In the genomic region with DNA sequence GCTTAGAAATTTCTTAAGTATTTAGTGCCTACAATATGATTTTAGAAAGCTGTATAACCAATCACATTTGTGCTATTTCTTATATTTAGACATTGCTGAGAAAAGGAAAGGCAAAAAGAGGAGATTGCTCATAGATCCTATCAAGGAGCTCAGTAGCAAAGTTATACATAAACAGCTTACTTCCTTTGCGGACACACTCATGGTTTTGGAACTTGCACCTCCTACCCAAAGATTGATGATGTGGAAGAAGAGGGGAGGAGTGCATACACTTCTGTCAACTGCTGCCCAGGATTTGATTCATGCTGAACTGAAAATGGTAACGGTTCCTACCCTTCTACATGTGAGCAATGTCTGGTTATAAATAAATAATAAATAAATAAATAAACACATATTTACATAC, we compare ENCODE assay signal across 14 cellular contexts. TPM values are rescaled to one million over a fixed set of nuclear protein-coding genes. Genes with fewer than 3 reads are reported as not detected.
DNase-seq lines count a peak whose midpoint lies in the region; ATAC-seq, FAIRE-seq and TF ChIP-seq lines count a peak whose summit lies in the region.
"Had no signal": no experiment of that assay in that cellular context is flagged by ENCODE, and none has a peak within 500 bp of the region (broad histone marks: within the 10 kb centered on the region; RNA-seq: fewer than 3 reads in every experiment).

No MANE protein-coding gene starts in this region.

- H3K27ac Mint-ChIP-seq in activated naive CD4-positive, alpha-beta T cell treated with anti-CD3 and anti-CD28 coated beads, Interleukin-2, amount 10 ng/mL, durations not matched to agents 7 days and 5 days: no peak overlapping the region
- H3K27ac Mint-ChIP-seq: activated T-cell treated with anti-CD3 and anti-CD28 coated beads, Interleukin-2, amount 50 U/mL, for 72 hours had no signal

- CTCF ChIA-PET in A549 (lab: Yijun Ruan, JAX): interaction anchor here (1.4 to 3.0 kb wide), 3 partner anchors 16 to 30 kb away, joined by 3 to 15 read pairs (median 3); a partner anchor contains a TSS
- CTCF ChIA-PET in activated naive CD4-positive, alpha-beta T cell treated with anti-CD3 and anti-CD28 coated beads, Interleukin-2, amount 10 ng/mL, durations not matched to agents 7 days and 5 days (lab: Charles Lee): interaction anchor here (1.0 to 1.5 kb wide), 2 partner anchors 12 to 225 kb away, joined by 3 read pairs; a partner anchor contains a TSS

- TF ChIP-seq CTCF in A549 (IDR thresholded peaks at IDR 0.05): no peak

- no peaks in the 10 kb centered on the region for H3K9me3 Mint-ChIP-seq in activated naive CD4-positive, alpha-beta T cell treated with anti-CD3 and anti-CD28 coated beads, Interleukin-2, amount 10 ng/mL, durations not matched to agents 7 days and 5 days
- H3K9me3 Mint-ChIP-seq: activated T-cell treated with anti-CD3 and anti-CD28 coated beads, Interleukin-2, amount 50 U/mL, for 72 hours had no signal

- H3K4me1 Mint-ChIP-seq in activated naive CD4-positive, alpha-beta T cell treated with anti-CD3 and anti-CD28 coated beads, Interleukin-2, amount 10 ng/mL, durations not matched to agents 7 days and 5 days: peaks cover 5% of the 10 kb centered on the region

- H3K4me3 ChIP-seq in A549 (no peak overlapping the region), SJSA1 (no peak overlapping the region)

- H3K36me3 Mint-ChIP-seq in activated naive CD4-positive, alpha-beta T cell treated with anti-CD3 and anti-CD28 coated beads, Interleukin-2, amount 10 ng/mL, durations not matched to agents 7 days and 5 days: no peaks in the 10 kb centered on the region

- no peaks in the 10 kb centered on the region for H3K36me3 ChIP-seq in SJSA1

- H3K4me1 ChIP-seq in A549 (peaks cover 5% of the 10 kb centered on the region; the same call in 1 of the 3 replicates), SJSA1 (replicated peaks) (peaks cover 15% of the 10 kb centered on the region)

- 22% methylated on average over 2 of the region's 2 CpGs for WGBS in A549 (ENCODE audit: missing lambda C conversion rate)

- peaks cover 14% of the 10 kb centered on the region for H3K27me3 Mint-ChIP-seq in activated naive CD4-positive, alpha-beta T cell treated with anti-CD3 and anti-CD28 coated beads, Interleukin-2, amount 10 ng/mL, durations not matched to agents 7 days and 5 days

- no peaks in the 10 kb centered on the region for H3K27me3 ChIP-seq in SJSA1 (replicated peaks)

- no peak for TF ChIP-seq RAD21 in A549 (conservative IDR thresholded peaks at IDR 0.05 in 1 of 2, IDR thresholded peaks at IDR 0.05 in 1 of 2)

- FAIRE-seq in A549 (lab: Jason Lieb, UNC): no peak
- peak; percentile 89 for FAIRE-seq in GM18507 (lab: Jason Lieb, UNC)
- FAIRE-seq: colon had no signal

- peak overlapping the region; percentile 17; the same call in 1 of the 3 replicates for H3K4me2 ChIP-seq in A549

- H3K27ac ChIP-seq in A549 (no peak overlapping the region), SJSA1 (peak overlapping the region; percentile 63)
- H3K27ac ChIP-seq: VCaP had no signal

- POLR2A ChIA-PET in A549 (lab: Yijun Ruan, JAX): no interaction called here

- no peak for TF ChIP-seq EP300 in A549 (IDR thresholded peaks at IDR 0.05)

- TF ChIP-seq POLR2A in A549 (IDR thresholded peaks at IDR 0.05; ENCODE audit: low read length): no peak

- H3K4me3 Mint-ChIP-seq in activated naive CD4-positive, alpha-beta T cell treated with anti-CD3 and anti-CD28 coated beads, Interleukin-2, amount 10 ng/mL, durations not matched to agents 7 days and 5 days: no peak overlapping the region
- H3K4me3 Mint-ChIP-seq: activated T-cell treated with anti-CD3 and anti-CD28 coated beads, Interleukin-2, amount 50 U/mL, for 72 hours had no signal

- ATAC-seq in A549 (peak in 1 of 2 experiments; percentile 51; a peak in 2 of 6 replicates), HG02885 (IDR thresholded peaks at IDR 0.05; ENCODE audit: poor library complexity, unreplicated experiment) (no peak), esophagus mucosa (no peak)

- H3K9me3 ChIP-seq in A549 (no peaks in the 10 kb centered on the region), SJSA1 (replicated peaks) (no peaks in the 10 kb centered on the region)

- DNase-seq in A549 (ENCODE audit: low read depth in 1 of 2, low spot score in 1 of 2) (peak in 1 of 2 experiments; percentile 29), GM18507 (ENCODE audit: extremely low spot score, insufficient read length, low read depth) (no peak), SJSA1 (ENCODE audit: low read depth in 1 of 2, low spot score in 2 of 2) (peak; percentile 64 to 77), fibroblast of peridontal ligament (ENCODE audit: extremely low read depth) (peak; percentile 90), iPS-NIHi11 (ENCODE audit: low spot score) (no peak)
- no peak for DNase-seq in activated naive CD4-positive, alpha-beta T cell treated with anti-CD3 and anti-CD28 coated beads, Interleukin-2, amount 10 ng/mL, durations not matched to agents 7 days and 5 days
- DNase-seq: activated T-cell treated with anti-CD3 and anti-CD28 coated beads, Interleukin-2, amount 50 U/mL, for 72 hours; NCI-H345 had no signal

TF ChIP-seq in A549, 52 proteins besides CTCF, POLR2A, EP300 and RAD21:
- TF ChIP-seq HOXB5 (CRISPR knock-in tag; IDR thresholded peaks at IDR 0.05): no peak
- TF ChIP-seq, protein P1, sequence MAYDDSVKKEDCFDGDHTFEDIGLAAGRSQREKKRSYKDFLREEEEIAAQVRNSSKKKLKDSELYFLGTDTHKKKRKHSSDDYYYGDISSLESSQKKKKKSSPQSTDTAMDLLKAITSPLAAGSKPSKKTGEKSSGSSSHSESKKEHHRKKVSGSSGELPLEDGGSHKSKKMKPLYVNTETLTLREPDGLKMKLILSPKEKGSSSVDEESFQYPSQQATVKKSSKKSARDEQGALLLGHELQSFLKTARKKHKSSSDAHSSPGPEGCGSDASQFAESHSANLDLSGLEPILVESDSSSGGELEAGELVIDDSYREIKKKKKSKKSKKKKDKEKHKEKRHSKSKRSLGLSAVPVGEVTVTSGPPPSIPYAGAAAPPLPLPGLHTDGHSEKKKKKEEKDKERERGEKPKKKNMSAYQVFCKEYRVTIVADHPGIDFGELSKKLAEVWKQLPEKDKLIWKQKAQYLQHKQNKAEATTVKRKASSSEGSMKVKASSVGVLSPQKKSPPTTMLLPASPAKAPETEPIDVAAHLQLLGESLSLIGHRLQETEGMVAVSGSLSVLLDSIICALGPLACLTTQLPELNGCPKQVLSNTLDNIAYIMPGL (CRISPR knock-in tag; IDR thresholded peaks at IDR 0.05; ENCODE audit: borderline replicate concordance): no peak
- TF ChIP-seq CHD4 (IDR thresholded peaks at IDR 0.05; ENCODE audit: borderline replicate concordance): no peak
- TF ChIP-seq CEBPB (IDR thresholded peaks at IDR 0.05): no peak
- no peak for TF ChIP-seq NFE2L2 (conservative IDR thresholded peaks at IDR 0.05; ENCODE audit: low read length)
- no peak for TF ChIP-seq RARB (CRISPR knock-in tag; IDR thresholded peaks at IDR 0.05)
- TF ChIP-seq FOSB (CRISPR knock-in tag; IDR thresholded peaks at IDR 0.05): no peak
- no peak for TF ChIP-seq ZSCAN20 (CRISPR knock-in tag; IDR thresholded peaks at IDR 0.05)
- no peak for TF ChIP-seq RNF2 (IDR thresholded peaks at IDR 0.05; ENCODE audit: borderline replicate concordance, low read depth)
- TF ChIP-seq NPAS2 (CRISPR knock-in tag; IDR thresholded peaks at IDR 0.05; ENCODE audit: borderline replicate concordance): no peak
- no peak for TF ChIP-seq SMC3 (IDR thresholded peaks at IDR 0.05)

RNA-seq across cellular contexts. Expression of a gene that starts 16.7 kb away (rescaled TPM):
- polyA plus RNA-seq in A549 (2011; rRNA removed) (not detected in 2 replicates), A549 (2017; fragmentation: RNase III; extraction: RNeasy Plus Mini Kit Qiagen cat#74134 plus additional on column Dnase treatment) (not detected in 3 replicates)
- not detected in 2 replicates for polyA plus RNA-seq in A549 (2012; cell fraction: cytosol; rRNA removed)
- not detected in 2 replicates for polyA plus RNA-seq in A549 (2012; cell fraction: nucleus; rRNA removed)
- not detected in 2 replicates for polyA minus RNA-seq in A549 (2011; rRNA and poly(A)+ RNA removed)
- total RNA-seq in SJSA1 (2014; rRNA removed; shearing (Covaris generic)): 0.19 and 0.29 TPM in 2 replicates
- not detected for total RNA-seq in esophagus mucosa
- polyA plus RNA-seq: thymus had no signal

RNA-seq across cellular contexts. Expression of a gene that starts 23.6 kb away (rescaled TPM):
- 1.1 and 2.0 TPM in 2 replicates for polyA plus RNA-seq in A549 (2011; rRNA removed)
- polyA plus RNA-seq in A549 (2012; cell fraction: cytosol; rRNA removed): 1.3 and 2.0 TPM in 2 replicates
- polyA plus RNA-seq in A549 (2012; cell fraction: nucleus; rRNA removed): 7.7 and 7.8 TPM in 2 replicates
- polyA plus RNA-seq in A549 (2017; fragmentation: RNase III; extraction: RNeasy Plus Mini Kit Qiagen cat#74134 plus additional on column Dnase treatment): 3.6 to 5.2 TPM (median 4.6 TPM) in 3 replicates
- polyA minus RNA-seq in A549 (2011; rRNA and poly(A)+ RNA removed): 1.7 and 2.4 TPM in 2 replicates
- 3.3 and 5.4 TPM in 2 replicates for total RNA-seq in SJSA1 (2014; rRNA removed; shearing (Covaris generic))
- total RNA-seq in esophagus mucosa: 0.64 TPM

RNA-seq across cellular contexts. Expression of a gene that starts 39.3 kb away (rescaled TPM):
- polyA plus RNA-seq in A549 (2011; rRNA removed) (0.12 and 0.32 TPM in 2 replicates), A549 (2017; fragmentation: RNase III; extraction: RNeasy Plus Mini Kit Qiagen cat#74134 plus additional on column Dnase treatment) (0.09 TPM in 1 of 3 replicates, not detected in the others)
- 0.03 TPM in 1 of 2 replicates, not detected in the other for polyA plus RNA-seq in A549 (2012; cell fraction: cytosol; rRNA removed)
- 0.02 TPM in 1 of 2 replicates, not detected in the other for polyA plus RNA-seq in A549 (2012; cell fraction: nucleus; rRNA removed)
- polyA minus RNA-seq in A549 (2011; rRNA and poly(A)+ RNA removed): 0.15 TPM in 1 of 2 replicates, not detected in the other
- total RNA-seq in SJSA1 (2014; rRNA removed; shearing (Covaris generic)): not detected in 2 replicates
- total RNA-seq in esophagus mucosa: 0.24 TPM
- total RNA-seq: mononuclear cell had no signal

RNA-seq across cellular contexts. Expression of a gene that starts 57.7 kb away (rescaled TPM):
- 2.9 and 3.3 TPM in 2 replicates for polyA plus RNA-seq in A549 (2011; rRNA removed)
- 2.9 and 3.4 TPM in 2 replicates for polyA plus RNA-seq in A549 (2012; cell fraction: cytosol; rRNA removed)
- polyA plus RNA-seq in A549 (2012; cell fraction: nucleus; rRNA removed): 22.0 and 22.7 TPM in 2 replicates
- polyA plus RNA-seq in A549 (2017; fragmentation: RNase III; extraction: RNeasy Plus Mini Kit Qiagen cat#74134 plus additional on column Dnase treatment): 2.8 to 3.7 TPM (median 3.4 TPM) in 3 replicates
- 1.6 and 1.8 TPM in 2 replicates for polyA minus RNA-seq in A549 (2011; rRNA and poly(A)+ RNA removed)
- total RNA-seq in SJSA1 (2014; rRNA removed; shearing (Covaris generic)): not detected in 2 replicates
- total RNA-seq in esophagus mucosa: 1.4 TPM
- total RNA-seq: mononuclear cell had no signal

Comparison
In these comparisons a context has a peak if more than half of its experiments do, and no peak if none do; other contexts are left out.
1. DNase-seq: peak in SJSA1 (2 of 2) and fibroblast of peridontal ligament (single experiment); none in GM18507 (single experiment), iPS-NIHi11 (single experiment) and activated naive CD4-positive, alpha-beta T cell treated with anti-CD3 and anti-CD28 coated beads, Interleukin-2, amount 10 ng/mL, durations not matched to agents 7 days and 5 days (single experiment).